21 cellular contexts compared by ENCODE assay signal in the genomic region with DNA sequence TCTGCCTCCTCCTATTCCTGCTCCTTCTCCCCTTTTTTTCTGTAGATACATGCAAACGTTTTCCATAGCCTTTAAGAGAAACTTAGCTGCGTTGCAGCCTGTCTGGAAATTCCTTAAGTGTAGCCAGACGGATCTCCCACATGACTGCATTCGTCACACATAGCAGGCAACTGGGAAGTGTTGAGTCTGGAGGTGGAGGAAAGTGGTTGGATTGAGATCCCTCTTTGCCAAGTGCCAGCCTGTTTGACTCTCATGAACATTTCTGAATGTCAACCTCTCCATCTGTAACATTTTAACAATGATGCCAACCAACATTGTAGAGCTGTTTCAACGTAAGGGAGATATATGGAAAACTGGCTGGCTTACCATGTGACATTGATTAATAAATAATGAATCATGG. TPM values are rescaled to one million over a fixed set of nuclear protein-coding genes. Genes with fewer than 3 reads are reported as not detected.
"Had no signal": no experiment of that assay in that cellular context is flagged by ENCODE, and none has a peak within 500 bp of the region (broad histone marks: within the 10 kb centered on the region; RNA-seq: fewer than 3 reads in every experiment).

No MANE protein-coding gene starts in this region.

- DNase-seq: activated CD4-positive, alpha-beta T cell treated with anti-CD3 and anti-CD28 coated beads, Interleukin-2, amount 10 ng/mL, durations not matched to agents 7 days and 5 days; activated CD4-positive, CD25-positive, alpha-beta regulatory T cell; activated naive CD4-positive, alpha-beta T cell treated with anti-CD3 and anti-CD28 coated beads for 36 hours; activated T-cell treated with anti-CD3 and anti-CD28 coated beads for 4 hours; central memory CD4-positive, alpha-beta T cell; endodermal cell; immature natural killer cell; mammary epithelial cell; natural killer cell; stimulated activated CD4-positive, alpha-beta T cell treated with anti-CD3 and anti-CD28 coated beads, Interleukin-15, amount 100 ng/mL, for 24 hours; stomach; T-helper 2 cell had no signal

- H3K4me3 Mint-ChIP-seq: activated CD4-positive, alpha-beta T cell treated with anti-CD3 and anti-CD28 coated beads, Interleukin-2, amount 10 ng/mL, durations not matched to agents 7 days and 5 days; activated naive CD4-positive, alpha-beta T cell treated with anti-CD3 and anti-CD28 coated beads for 36 hours; activated T-helper 17 cell treated with anti-CD3 and anti-CD28 coated beads, Interleukin-2, amount 50 U/mL, for 72 hours; dendritic cell treated with granulocyte-macrophage colony-stimulating factor and Interleukin-4, amounts not matched to agents 40 ng/mL and 50 ng/mL, for 4 days; endodermal cell; immature natural killer cell; natural killer cell had no signal

- H3K4me1 ChIP-seq: stomach had no signal

- H3K4me3 ChIP-seq: stomach, thoracic aorta had no signal

- H3K36me3 Mint-ChIP-seq: immature natural killer cell, natural killer cell had no signal

- H3K4me1 Mint-ChIP-seq: activated CD4-positive, alpha-beta T cell treated with anti-CD3 and anti-CD28 coated beads, Interleukin-2, amount 10 ng/mL, durations not matched to agents 7 days and 5 days; activated T-helper 17 cell treated with anti-CD3 and anti-CD28 coated beads, Interleukin-2, amount 50 U/mL, for 72 hours; endodermal cell; immature natural killer cell; natural killer cell had no signal

- H3K27ac Mint-ChIP-seq: activated CD4-positive, alpha-beta T cell treated with anti-CD3 and anti-CD28 coated beads, Interleukin-2, amount 10 ng/mL, durations not matched to agents 7 days and 5 days; activated naive CD4-positive, alpha-beta T cell treated with anti-CD3 and anti-CD28 coated beads for 36 hours; activated T-helper 17 cell treated with anti-CD3 and anti-CD28 coated beads, Interleukin-2, amount 50 U/mL, for 72 hours; dendritic cell treated with granulocyte-macrophage colony-stimulating factor and Interleukin-4, amounts not matched to agents 40 ng/mL and 50 ng/mL, for 4 days; endodermal cell; immature natural killer cell; natural killer cell had no signal

- H3K27ac ChIP-seq: stomach, thoracic aorta had no signal

- H3K9me3 Mint-ChIP-seq: activated CD4-positive, alpha-beta T cell treated with anti-CD3 and anti-CD28 coated beads, Interleukin-2, amount 10 ng/mL, durations not matched to agents 7 days and 5 days; activated naive CD4-positive, alpha-beta T cell treated with anti-CD3 and anti-CD28 coated beads for 36 hours; activated T-helper 17 cell treated with anti-CD3 and anti-CD28 coated beads, Interleukin-2, amount 50 U/mL, for 72 hours; dendritic cell treated with granulocyte-macrophage colony-stimulating factor and Interleukin-4, amounts not matched to agents 40 ng/mL and 50 ng/mL, for 4 days; immature natural killer cell; natural killer cell had no signal

- H3K9me3 ChIP-seq: thoracic aorta had no signal

- H3K36me3 ChIP-seq: stomach, thoracic aorta had no signal

- H3K27me3 Mint-ChIP-seq: activated CD4-positive, alpha-beta T cell treated with anti-CD3 and anti-CD28 coated beads, Interleukin-2, amount 10 ng/mL, durations not matched to agents 7 days and 5 days had no signal

RNA-seq across cellular contexts. Expression of gene FAM9A, which starts 45.1 kb away (rescaled TPM):
- total RNA-seq: activated CD4-positive, alpha-beta T cell treated with anti-CD3 and anti-CD28 coated beads, Interleukin-2, amount 10 ng/mL, durations not matched to agents 7 days and 5 days; activated CD8-positive, alpha-beta memory T cell treated with anti-CD3 and anti-CD28 coated beads for 36 hours; activated naive CD4-positive, alpha-beta T cell treated with anti-CD3 and anti-CD28 coated beads for 36 hours; activated T-helper 17 cell treated with anti-CD3 and anti-CD28 coated beads, Interleukin-2, amount 50 U/mL, for 72 hours; endodermal cell; left lobe of liver; mammary epithelial cell; mucosa of gallbladder; natural killer cell; osteocyte; stomach; thoracic aorta; urinary bladder had no signal
- polyA plus RNA-seq: esophagus, immature natural killer cell, mammary epithelial cell, stomach, urinary bladder had no signal
